In the genomic region with DNA sequence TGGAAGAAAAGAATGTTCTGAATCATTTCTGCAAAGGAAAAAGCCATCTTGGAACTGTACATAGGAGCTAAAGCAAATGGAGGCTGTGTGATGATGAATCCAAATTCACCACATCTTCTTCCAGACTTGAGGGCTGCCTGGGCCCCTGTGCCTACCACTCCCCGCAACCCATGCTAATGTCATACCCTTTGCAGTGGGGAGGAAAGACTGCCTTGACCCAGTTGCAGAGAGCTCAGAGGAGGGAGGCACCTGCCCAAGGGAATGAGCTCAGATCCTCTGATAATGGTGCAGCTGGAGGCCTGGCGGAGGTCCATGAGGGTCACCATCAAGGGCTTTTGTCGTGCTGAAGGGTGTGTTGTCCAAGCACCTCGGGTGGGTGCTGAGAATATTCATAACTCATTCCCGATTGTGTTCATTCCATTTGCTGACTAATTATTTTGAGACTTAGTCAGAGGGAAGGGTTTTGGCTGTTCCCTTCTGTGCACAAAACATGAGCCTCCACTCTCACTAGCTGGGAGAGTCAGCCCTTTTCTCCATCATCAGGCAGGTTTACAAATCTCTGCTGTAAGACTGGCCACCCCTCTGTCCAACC, we compare ENCODE assay signal across 12 cellular contexts.
DNase-seq lines count a peak whose midpoint lies in the region; ATAC-seq and TF ChIP-seq lines count a peak whose summit lies in the region.
"Had no signal": no experiment of that assay in that cellular context is flagged by ENCODE, and none has a peak within 500 bp of the region (broad histone marks: within the 10 kb centered on the region; RNA-seq: fewer than 3 reads in every experiment).

No MANE protein-coding gene starts in this region.

- H3K36me3 ChIP-seq in PC-3 (ENCODE audit: low read depth, low read length) (no peaks in the 10 kb centered on the region), neuronal stem cell (replicated peaks in 1 of 2; ENCODE audit: control insufficient read depth in 2 of 2, insufficient read depth in 2 of 2, low read length in 2 of 2) (no peaks in the 10 kb centered on the region), neural progenitor cell (no peaks in the 10 kb centered on the region)
- H3K36me3 ChIP-seq: BE2C, cardiac muscle cell had no signal

- H2BK120ac ChIP-seq in neuronal stem cell (ENCODE audit: low read depth, low read length) = no peak overlapping the region

- no peak overlapping the region for H3K9ac ChIP-seq in PC-3 (ENCODE audit: low read length)
- no peak overlapping the region for H3K9ac ChIP-seq in neuronal stem cell (ENCODE audit: low read depth, low read length, poor library complexity)
- H3K9ac ChIP-seq in neural progenitor cell = no peak overlapping the region

- H3K14ac ChIP-seq in neuronal stem cell (ENCODE audit: low read length) = no peak overlapping the region

- TF ChIP-seq CTCF in AG10803 (conservative IDR thresholded peaks at IDR 0.05; ENCODE audit: low read length) (no peak), PC-3 (conservative IDR thresholded peaks at IDR 0.05; ENCODE audit: low read depth, low read length) (no peak), neural progenitor cell (IDR thresholded peaks at IDR 0.05) (no peak)

- H3K27ac Mint-ChIP-seq in neural progenitor cell = no peak overlapping the region

- H3K18ac ChIP-seq in neuronal stem cell (ENCODE audit: low read length) = no peak overlapping the region

- intact Hi-C loops in PC-3 (cut with micrococcal nuclease) = loop anchor here (5.0 to 10.0 kb wide), 5 partner anchors 63 to 862 kb away; no protein-coding TSS in a partner anchor

- H3K4ac ChIP-seq in neuronal stem cell (ENCODE audit: low read length) = no peak overlapping the region

- H3K9me3 ChIP-seq in PC-3 (ENCODE audit: low read length) = no peaks in the 10 kb centered on the region
- H3K9me3 ChIP-seq in neuronal stem cell (replicated peaks in 1 of 2; ENCODE audit: control insufficient read depth in 2 of 2, insufficient read depth in 1 of 2, low read depth in 1 of 2, low read length in 2 of 2) = no peaks in the 10 kb centered on the region
- no peaks in the 10 kb centered on the region for H3K9me3 ChIP-seq in neural progenitor cell (ENCODE audit: low read depth)
- H3K9me3 ChIP-seq: BE2C had no signal

- peaks cover 14% of the 10 kb centered on the region for H3K4me1 Mint-ChIP-seq in neural progenitor cell

- no peak overlapping the region for H3K23ac ChIP-seq in neuronal stem cell (ENCODE audit: low read depth, low read length, poor library complexity)

- H3K36me3 Mint-ChIP-seq in neural progenitor cell = no peaks in the 10 kb centered on the region

- POLR2A ChIA-PET in PC-3 (lab: Charles Lee; ENCODE audit: unreplicated experiment) = interaction anchor here (0.6 kb wide), 1 partner anchor 82 kb away, joined by 5 read pairs; no protein-coding TSS in a partner anchor

- no peak overlapping the region for H2AK5ac ChIP-seq in neuronal stem cell (ENCODE audit: low read depth, low read length)

- H3K4me1 ChIP-seq in PC-3 (ENCODE audit: insufficient read depth, low read length) = peaks cover 51% of the 10 kb centered on the region
- H3K4me1 ChIP-seq in neuronal stem cell (ENCODE audit: control insufficient read depth in 2 of 2, insufficient read depth in 1 of 2, low read depth in 1 of 2, low read length in 2 of 2) = peaks cover 0 to 5% of the 10 kb centered on the region in 2 donors
- H3K4me1 ChIP-seq in neural progenitor cell = no peaks in the 10 kb centered on the region
- H3K4me1 ChIP-seq: BE2C had no signal

- no peak overlapping the region for H2BK5ac ChIP-seq in neuronal stem cell (ENCODE audit: low read length)

- H3K79me2 ChIP-seq in PC-3 (ENCODE audit: low read length) = no peaks in the 10 kb centered on the region
- no peaks in the 10 kb centered on the region for H3K79me2 ChIP-seq in neural progenitor cell (ENCODE audit: low read depth)

- H3K4me2 ChIP-seq in PC-3 (ENCODE audit: low read length) (peak overlapping the region; percentile 60), neuronal stem cell (ENCODE audit: insufficient read depth, low read length, poor library complexity, severe bottlenecking) (no peak overlapping the region), neural progenitor cell (no peak overlapping the region)

- H2BK12ac ChIP-seq in neuronal stem cell (ENCODE audit: low read length) = no peak overlapping the region

- peaks cover 2% of the 10 kb centered on the region for H3K27me3 Mint-ChIP-seq in neural progenitor cell (ENCODE audit: insufficient read depth, low read depth)

- no TSS peak for BruUV-seq in PC-3 (replicated peaks; lab: Mats Ljungman, UMichigan)

- CTCF ChIA-PET in PC-3 (lab: Charles Lee) = no interaction called here

- H3K4me3 Mint-ChIP-seq in neural progenitor cell = no peak overlapping the region

- H3K27ac ChIP-seq in PC-3 (ENCODE audit: low read length) (peak overlapping the region; percentile 69), neuronal stem cell (replicated peaks; ENCODE audit: low read length) (no peak overlapping the region), neural progenitor cell (no peak overlapping the region)
- H3K27ac ChIP-seq: cardiac muscle cell had no signal

- H2AFZ ChIP-seq in PC-3 (ENCODE audit: low read length) (peak overlapping the region; percentile 32), neuronal stem cell (ENCODE audit: low read length) (peak overlapping the region; percentile 27), neural progenitor cell (replicated peaks) (no peak overlapping the region)

- no peaks in the 10 kb centered on the region for H3K79me1 ChIP-seq in neuronal stem cell (ENCODE audit: low read depth, low read length)

- no peak overlapping the region for H4K8ac ChIP-seq in neuronal stem cell (ENCODE audit: low read depth, low read length)

- peak; percentile 62 for ATAC-seq in PC-3
- ATAC-seq in esophagus mucosa = peak; percentile 87

- H3K9me2 ChIP-seq in PC-3 (replicated peaks; ENCODE audit: low read length) = no peaks in the 10 kb centered on the region

- no peaks in the 10 kb centered on the region for H4K20me1 ChIP-seq in PC-3 (ENCODE audit: low read length)
- no peaks in the 10 kb centered on the region for H4K20me1 ChIP-seq in neural progenitor cell (ENCODE audit: low read depth)

- no CpG with 5 or more reads among the region's 5 CpGs for WGBS in neuronal stem cell (ENCODE audit: extremely low coverage in 2 of 2, insufficient read length in 2 of 2, insufficient replicate concordance in 1 of 2), 2 donors

- H2BK15ac ChIP-seq in neuronal stem cell (ENCODE audit: low read length) = no peak overlapping the region

- H3K9me3 Mint-ChIP-seq in neural progenitor cell = peaks cover 10% of the 10 kb centered on the region

- H3K4me3 ChIP-seq in AG10803 (ENCODE audit: low read length) (no peak overlapping the region), PC-3 (ENCODE audit: low read length) (no peak overlapping the region), neuronal stem cell (ENCODE audit: low read length in 2 of 2) (no peak overlapping the region), neural progenitor cell (no peak overlapping the region)
- H3K4me3 ChIP-seq: cardiac muscle cell had no signal

- H4K91ac ChIP-seq in neuronal stem cell (ENCODE audit: low read depth, low read length, poor library complexity) = no peak overlapping the region

- H3K27me3 ChIP-seq in PC-3 (ENCODE audit: low read length) = no peaks in the 10 kb centered on the region
- no peaks in the 10 kb centered on the region for H3K27me3 ChIP-seq in neuronal stem cell (ENCODE audit: control insufficient read depth in 3 of 3, insufficient read depth in 3 of 3, low read depth in 1 of 3, low read length in 3 of 3)
- no peaks in the 10 kb centered on the region for H3K27me3 ChIP-seq in neural progenitor cell
- H3K27me3 ChIP-seq: BE2C, cardiac muscle cell had no signal

- peak; percentile 70 for DNase-seq in AG10803 (ENCODE audit: low read depth)
- peak; percentile 96 for DNase-seq in PC-3
- DNase-seq in neuronal stem cell (ENCODE audit: low spot score) = no peak
- DNase-seq in DMS153 (lab: John Stamatoyannopoulos, UW) = no peak
- no peak for DNase-seq in SW480 (ENCODE audit: low spot score)
- DNase-seq in NCI-H2227 (lab: John Stamatoyannopoulos, UW; ENCODE audit: unreplicated experiment) = no peak
- DNase-seq in neural progenitor cell (ENCODE audit: low spot score) = no peak
- DNase-seq: BE2C; NCI-H446; stimulated activated CD4-positive, alpha-beta T cell treated with anti-CD3 and anti-CD28 coated beads, Interleukin-4, amount 100 ng/mL, for 1 hour had no signal

- no peaks in the 10 kb centered on the region for H3F3A ChIP-seq in PC-3 (ENCODE audit: low read length, unreplicated experiment)
- no peaks in the 10 kb centered on the region for H3F3A ChIP-seq in neural progenitor cell (ENCODE audit: low read depth)

Comparison
In these comparisons a context has a peak if more than half of its experiments do, and no peak if none do; other contexts are left out.
1. DNase-seq: peak in AG10803 (single experiment) and PC-3 (single experiment); none in neuronal stem cell (single experiment), DMS153 (single experiment), SW480 (single experiment), NCI-H2227 (single experiment) and neural progenitor cell (single experiment).